1 cellular context compared by ENCODE assay signal in genomic region chr19:444677-445210, GRCh38.
TF ChIP-seq lines count a peak whose summit lies in the region.

No MANE protein-coding gene starts in this region.

TF ChIP-seq in HepG2, 621 proteins besides CTCF, POLR2A, EP300 and RAD21:
- peak; percentile 35 for TF ChIP-seq AGO2 (optimal IDR thresholded peaks at IDR 0.05; ENCODE audit: low read depth, low read length)
- no peak for TF ChIP-seq CSRNP1 (CRISPR knock-in tag; IDR thresholded peaks at IDR 0.05)
- TF ChIP-seq, protein P1, sequence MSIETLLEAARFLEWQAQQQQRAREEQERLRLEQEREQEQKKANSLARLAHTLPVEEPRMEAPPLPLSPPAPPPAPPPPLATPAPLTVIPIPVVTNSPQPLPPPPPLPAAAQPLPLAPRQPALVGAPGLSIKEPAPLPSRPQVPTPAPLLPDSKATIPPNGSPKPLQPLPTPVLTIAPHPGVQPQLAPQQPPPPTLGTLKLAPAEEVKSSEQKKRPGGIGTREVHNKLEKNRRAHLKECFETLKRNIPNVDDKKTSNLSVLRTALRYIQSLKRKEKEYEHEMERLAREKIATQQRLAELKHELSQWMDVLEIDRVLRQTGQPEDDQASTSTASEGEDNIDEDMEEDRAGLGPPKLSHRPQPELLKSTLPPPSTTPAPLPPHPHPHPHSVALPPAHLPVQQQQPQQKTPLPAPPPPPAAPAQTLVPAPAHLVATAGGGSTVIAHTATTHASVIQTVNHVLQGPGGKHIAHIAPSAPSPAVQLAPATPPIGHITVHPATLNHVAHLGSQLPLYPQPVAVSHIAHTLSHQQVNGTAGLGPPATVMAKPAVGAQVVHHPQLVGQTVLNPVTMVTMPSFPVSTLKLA (IDR thresholded peaks at IDR 0.05), result peak; percentile 67
